In genomic region chr1:153953859-153954365, GRCh38 we compare ENCODE assay signal across 16 cellular contexts. TPM values are rescaled to one million over a fixed set of nuclear protein-coding genes. Genes with fewer than 3 reads are reported as not detected.
DNase-seq lines count a peak whose midpoint lies in the region; ATAC-seq and TF ChIP-seq lines count a peak whose summit lies in the region.
"Had no signal": no experiment of that assay in that cellular context is flagged by ENCODE, and none has a peak within 500 bp of the region (broad histone marks: within the 10 kb centered on the region; RNA-seq: fewer than 3 reads in every experiment).

No MANE protein-coding gene starts in this region.

- peaks cover 21% of the 10 kb centered on the region for H3K4me1 Mint-ChIP-seq in Caco-2 (ENCODE audit: low read depth, unreplicated experiment)
- peaks cover 39% of the 10 kb centered on the region for H3K4me1 Mint-ChIP-seq in activated naive CD8-positive, alpha-beta T cell (ENCODE audit: low read depth)
- H3K4me1 Mint-ChIP-seq in memory B cell = peaks cover 46% of the 10 kb centered on the region

- ATAC-seq in memory B cell (ENCODE audit: low read depth) = no peak
- ATAC-seq: lower lobe of right lung had no signal

- peaks cover 39 to 80% (median 46%) of the 10 kb centered on the region in 10 experiments for H3K4me1 ChIP-seq in BLaER1 treated with 17β-estradiol and CSF1 and Interleukin-3, amounts not matched to agents 10 nM and 100 nM
- H3K4me1 ChIP-seq in Caco-2 = peaks cover 22% of the 10 kb centered on the region

- no peak overlapping the region for H3K27ac ChIP-seq in BLaER1 treated with 17β-estradiol and CSF1 and Interleukin-3, amounts not matched to agents 10 nM and 100 nM
- H3K27ac ChIP-seq: lower lobe of right lung, SJSA1 had no signal

- no peaks in the 10 kb centered on the region for H3K9me3 ChIP-seq in BLaER1 treated with 17β-estradiol and CSF1 and Interleukin-3, amounts not matched to agents 10 nM and 100 nM (replicated peaks in 1 of 11)
- H3K9me3 ChIP-seq in Caco-2 = no peaks in the 10 kb centered on the region
- H3K9me3 ChIP-seq: lower lobe of right lung, right atrium auricular region, SJSA1 had no signal

- H3K27me3 ChIP-seq in BLaER1 treated with 17β-estradiol and CSF1 and Interleukin-3, amounts not matched to agents 10 nM and 100 nM = no peaks in the 10 kb centered on the region
- no peaks in the 10 kb centered on the region for H3K27me3 ChIP-seq in Caco-2 (replicated peaks; ENCODE audit: control insufficient read depth, insufficient read depth, low read length)
- H3K27me3 ChIP-seq: right atrium auricular region, SJSA1 had no signal

- H3K9ac ChIP-seq in BLaER1 treated with 17β-estradiol and CSF1 and Interleukin-3, amounts not matched to agents 10 nM and 100 nM = peak overlapping the region in 7 of 11 experiments; percentile 1 to 86 (median 14); a peak in 4 of 22 replicates

- TF ChIP-seq CTCF in Caco-2 (IDR thresholded peaks at IDR 0.05; ENCODE audit: insufficient read depth in 1 of 2, low read depth in 1 of 2, low read length in 1 of 2, severe bottlenecking in 1 of 2, unreplicated experiment in 1 of 2) = no peak

- H3K36me3 Mint-ChIP-seq in Caco-2 (ENCODE audit: insufficient read depth, unreplicated experiment) (peaks cover 50% of the 10 kb centered on the region), memory B cell (peaks cover 38% of the 10 kb centered on the region)
- H3K36me3 Mint-ChIP-seq in activated naive CD8-positive, alpha-beta T cell = peaks cover 4% of the 10 kb centered on the region

- POLR2A ChIA-PET in Caco-2 (lab: Charles Lee) = interaction anchor here (1.4 kb wide), 1 partner anchor 24 kb away, joined by 4 read pairs; the partner anchor contains the start of gene JTB

- no TSS peak for BruUV-seq in Caco-2 (replicated peaks; lab: Mats Ljungman, UMichigan)

- peaks cover 39 to 75% (median 54%) of the 10 kb centered on the region in 11 experiments for H4K20me1 ChIP-seq in BLaER1 treated with 17β-estradiol and CSF1 and Interleukin-3, amounts not matched to agents 10 nM and 100 nM

- H3K27me3 Mint-ChIP-seq in Caco-2 (ENCODE audit: insufficient read depth, unreplicated experiment) (no peaks in the 10 kb centered on the region), memory B cell (no peaks in the 10 kb centered on the region)
- no peaks in the 10 kb centered on the region for H3K27me3 Mint-ChIP-seq in activated naive CD8-positive, alpha-beta T cell

- H3K27ac Mint-ChIP-seq in Caco-2 (ENCODE audit: unreplicated experiment) (peak overlapping the region; percentile 21), memory B cell (peak overlapping the region; percentile 80)
- peak overlapping the region; percentile 91 for H3K27ac Mint-ChIP-seq in activated naive CD8-positive, alpha-beta T cell

- peaks cover 60 to 63% (median 61%) of the 10 kb centered on the region in 11 experiments for H3K36me3 ChIP-seq in BLaER1 treated with 17β-estradiol and CSF1 and Interleukin-3, amounts not matched to agents 10 nM and 100 nM
- peaks cover 6% of the 10 kb centered on the region for H3K36me3 ChIP-seq in Caco-2 (ENCODE audit: control insufficient read depth, insufficient read depth, low read length)

- CTCF ChIA-PET in Caco-2 (lab: Charles Lee) = no interaction called here

- peak in 1 of 2 experiments; percentile 47 for DNase-seq in Caco-2
- no peak for DNase-seq in memory B cell (ENCODE audit: low spot score in 2 of 2)
- DNase-seq in hepatic stellate cell (ENCODE audit: low spot score) = no peak
- DNase-seq in SKM-1 (lab: John Stamatoyannopoulos, UW; ENCODE audit: unreplicated experiment) = no peak
- no peak for DNase-seq in NAMALWA (ENCODE audit: low spot score)
- DNase-seq in NK-92 (lab: John Stamatoyannopoulos, UW; ENCODE audit: unreplicated experiment) = no peak
- DNase-seq: central memory CD4-positive, alpha-beta T cell; GOT3; lower lobe of right lung; NCI-H1930; NCI-H524 treated with DMSO at 0.1 percent for 48 hours; OCI-M1 had no signal

- H3K4me3 Mint-ChIP-seq in Caco-2 (ENCODE audit: unreplicated experiment) (peak overlapping the region; percentile 6), memory B cell (no peak overlapping the region)
- H3K4me3 Mint-ChIP-seq in activated naive CD8-positive, alpha-beta T cell = peak overlapping the region; percentile 27

- no peak overlapping the region for H3K4me3 ChIP-seq in BLaER1 treated with 17β-estradiol and CSF1 and Interleukin-3, amounts not matched to agents 10 nM and 100 nM
- H3K4me3 ChIP-seq in Caco-2 (ENCODE audit: low read depth, low read length) = no peak overlapping the region
- H3K4me3 ChIP-seq: lower lobe of right lung, right atrium auricular region, SJSA1 had no signal

- H3K4me2 ChIP-seq in BLaER1 treated with 17β-estradiol and CSF1 and Interleukin-3, amounts not matched to agents 10 nM and 100 nM = 0 out of 22 replicates have a peak overlapping the region, but pooled peaks of 2 of the 11 experiments have one; percentile 91 to 98

- H3K9me3 Mint-ChIP-seq in Caco-2 (ENCODE audit: unreplicated experiment) (no peaks in the 10 kb centered on the region), memory B cell (no peaks in the 10 kb centered on the region)
- no peaks in the 10 kb centered on the region for H3K9me3 Mint-ChIP-seq in activated naive CD8-positive, alpha-beta T cell (ENCODE audit: low read depth)

- intact Hi-C loops in Caco-2 (cut with micrococcal nuclease; ENCODE audit: unreplicated experiment) = no loop called here

RNA-seq across cellular contexts. Expression of gene CRTC2, which starts 4.5 kb away (rescaled TPM):
- total RNA-seq in Caco-2 (2022) = 24.4 and 30.8 TPM in 2 replicates

RNA-seq across cellular contexts. Expression of gene DENND4B, which starts 7.4 kb away (rescaled TPM):
- total RNA-seq in Caco-2 (2022) = 78.2 and 79.0 TPM in 2 replicates

RNA-seq across cellular contexts. Expression of gene SLC39A1, which starts 9.4 kb away (rescaled TPM):
- total RNA-seq in Caco-2 (2022) = 135 and 150 TPM in 2 replicates

RNA-seq across cellular contexts. Expression of gene CREB3L4, which starts 13.8 kb away (rescaled TPM):
- total RNA-seq in Caco-2 (2022) = 9.0 and 9.8 TPM in 2 replicates

RNA-seq across cellular contexts. Expression of gene JTB, which starts 23.6 kb away (rescaled TPM):
- total RNA-seq in Caco-2 (2022) = 123 and 124 TPM in 2 replicates

Comparison
In these comparisons a context has a peak if more than half of its experiments do, and no peak if none do; other contexts are left out.
1. H3K27ac Mint-ChIP-seq: peak in every context shown above with its lines; median percentile 91 in activated naive CD8-positive, alpha-beta T cell; 80 in memory B cell; 21 in Caco-2.